ENCODE assay signal across 11 cellular contexts in the genomic region with DNA sequence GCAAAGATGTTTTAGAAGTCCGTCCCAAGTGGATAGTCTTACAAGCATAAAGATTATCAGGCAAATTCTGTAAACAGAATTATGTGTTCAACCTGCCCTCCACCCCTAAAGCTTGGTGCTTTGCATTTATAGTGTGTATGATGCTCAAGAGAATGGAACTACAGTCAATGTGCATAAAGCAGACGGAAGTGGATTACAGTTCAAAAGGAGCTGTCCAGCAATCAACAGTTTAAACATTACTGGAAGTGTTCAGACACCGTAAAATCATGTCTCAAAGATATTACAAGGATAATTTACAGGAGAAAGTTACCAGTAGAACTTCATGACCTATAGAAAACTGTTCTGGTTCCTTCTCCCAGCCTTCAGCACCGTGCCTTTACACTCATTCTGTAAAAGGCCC. TPM values are rescaled to one million over a fixed set of nuclear protein-coding genes. Genes with fewer than 3 reads are reported as not detected.
A peak's percentile ranks its signal among the peaks of the same experiment; 100 is the strongest.
DNase-seq lines count a peak whose midpoint lies in the region; ATAC-seq and TF ChIP-seq lines count a peak whose summit lies in the region.
"Had no signal": no experiment of that assay in that cellular context is flagged by ENCODE, and none has a peak within 500 bp of the region (broad histone marks: within the 10 kb centered on the region; RNA-seq: fewer than 3 reads in every experiment).

No MANE protein-coding gene starts in this region.

- TF ChIP-seq CTCF in stomach (IDR thresholded peaks at IDR 0.05) (no peak), lower leg skin (IDR thresholded peaks at IDR 0.05) (no peak)

- ATAC-seq in activated T-cell treated with anti-CD3 and anti-CD28 coated beads, Interleukin-2, amount 50 U/mL, for 4 hours = no peak
- no peak for ATAC-seq in HG03378 (IDR thresholded peaks at IDR 0.05; ENCODE audit: unreplicated experiment)

- H3K27me3 Mint-ChIP-seq in activated T-cell treated with anti-CD3 and anti-CD28 coated beads, Interleukin-2, amount 50 U/mL, for 4 hours (ENCODE audit: low read depth) = peaks cover 27% of the 10 kb centered on the region
- peaks cover 15% of the 10 kb centered on the region for H3K27me3 Mint-ChIP-seq in activated naive CD8-positive, alpha-beta T cell

- no peaks in the 10 kb centered on the region for H3K9me3 ChIP-seq in stomach
- H3K9me3 ChIP-seq: BLaER1 treated with 17β-estradiol and CSF1 and Interleukin-3, amounts not matched to agents 10 nM and 100 nM had no signal

- H3K4me3 Mint-ChIP-seq in activated T-cell treated with anti-CD3 and anti-CD28 coated beads, Interleukin-2, amount 50 U/mL, for 4 hours = peak overlapping the region; percentile 90
- H3K4me3 Mint-ChIP-seq in activated naive CD8-positive, alpha-beta T cell = peak overlapping the region; percentile 85

- no peak overlapping the region for H3K27ac ChIP-seq in stomach
- H3K27ac ChIP-seq: BLaER1 treated with 17β-estradiol and CSF1 and Interleukin-3, amounts not matched to agents 10 nM and 100 nM had no signal

- peaks cover 0 to 39% (median 22%) of the 10 kb centered on the region in 3 donors for H3K27me3 ChIP-seq in stomach
- H3K27me3 ChIP-seq: BLaER1 treated with 17β-estradiol and CSF1 and Interleukin-3, amounts not matched to agents 10 nM and 100 nM had no signal

- no peak for TF ChIP-seq EP300 in stomach (IDR thresholded peaks at IDR 0.05)

- H3K36me3 Mint-ChIP-seq in activated T-cell treated with anti-CD3 and anti-CD28 coated beads, Interleukin-2, amount 50 U/mL, for 4 hours (ENCODE audit: insufficient read depth) = peaks cover 6% of the 10 kb centered on the region
- peaks cover 5% of the 10 kb centered on the region for H3K36me3 Mint-ChIP-seq in activated naive CD8-positive, alpha-beta T cell

- DNase-seq in activated T-cell treated with anti-CD3 and anti-CD28 coated beads, Interleukin-2, amount 50 U/mL, for 4 hours = no peak
- DNase-seq in activated T-cell treated with anti-CD3 and anti-CD28 coated beads, Interleukin-2, amount 50 U/mL, for 1 hour = no peak
- DNase-seq in stomach (no peak), lower leg skin (ENCODE audit: low spot score in 2 of 2) (no peak)
- DNase-seq in activated effector memory CD4-positive, alpha-beta T cell treated with anti-CD3 and anti-CD28 coated beads, Interleukin-2, amount 50 U/mL, for 16 hours = no peak
- DNase-seq: KG1; stimulated activated CD4-positive, alpha-beta T cell treated with anti-CD3 and anti-CD28 coated beads, Interleukin-2, amount 100 ng/mL, for 48 hours had no signal

- H3K4me1 ChIP-seq in stomach = peaks cover 0 to 26% (median 11%) of the 10 kb centered on the region in 4 donors
- H3K4me1 ChIP-seq: BLaER1 treated with 17β-estradiol and CSF1 and Interleukin-3, amounts not matched to agents 10 nM and 100 nM had no signal

- H3K36me3 ChIP-seq in stomach = no peaks in the 10 kb centered on the region
- H3K36me3 ChIP-seq: BLaER1 treated with 17β-estradiol and CSF1 and Interleukin-3, amounts not matched to agents 10 nM and 100 nM had no signal

- H3K27ac Mint-ChIP-seq in activated naive CD8-positive, alpha-beta T cell = peak overlapping the region; percentile 31

- TF ChIP-seq POLR2A in stomach (IDR thresholded peaks at IDR 0.05) (no peak), lower leg skin (IDR thresholded peaks at IDR 0.05) (no peak)

- WGBS in stomach, 5 donors = 37 to 52% (median 45%) methylated on average over 4 of the region's 4 CpGs
- 44 to 46% methylated on average over 4 of the region's 4 CpGs for WGBS in lower leg skin, 2 donors

- intact Hi-C loops in stomach (cut with DNase I; ENCODE audit: low total_unique reads) (no loop called here), lower leg skin (cut with DNase I; ENCODE audit: low total_unique reads) (no loop called here)

- H3K4me3 ChIP-seq in iPS-11a (ENCODE audit: low read depth, low read length) (peak overlapping the region; percentile 90), stomach (peak overlapping the region; percentile 53 to 63 (median 60)), lower leg skin (ENCODE audit: low read depth, poor library complexity, severe bottlenecking) (no peak overlapping the region)
- H3K4me3 ChIP-seq: BLaER1 treated with 17β-estradiol and CSF1 and Interleukin-3, amounts not matched to agents 10 nM and 100 nM had no signal

- H3K4me1 Mint-ChIP-seq in activated T-cell treated with anti-CD3 and anti-CD28 coated beads, Interleukin-2, amount 50 U/mL, for 4 hours (ENCODE audit: low read depth) = peaks cover 36% of the 10 kb centered on the region
- H3K4me1 Mint-ChIP-seq in activated naive CD8-positive, alpha-beta T cell (ENCODE audit: low read depth) = peaks cover 41% of the 10 kb centered on the region

- no peaks in the 10 kb centered on the region for H3K9me3 Mint-ChIP-seq in activated T-cell treated with anti-CD3 and anti-CD28 coated beads, Interleukin-2, amount 50 U/mL, for 4 hours
- no peaks in the 10 kb centered on the region for H3K9me3 Mint-ChIP-seq in activated naive CD8-positive, alpha-beta T cell (ENCODE audit: low read depth)

RNA-seq across cellular contexts. Expression of a gene that starts 1.0 kb away (rescaled TPM):
- 10 to 100 TPM; 14.5 to 16.6 (median 15.2) TPM for total RNA-seq in activated T-cell treated with anti-CD3 and anti-CD28 coated beads, Interleukin-2, amount 50 U/mL, for 4 hours
- total RNA-seq in stomach = 10 to 100 TPM in 4 of 5 donors, not detected in 1; 13.4 to 29.5 (median 16.7) TPM
- 10 to 100 TPM in 1 of 3 donors, 1 to 10 TPM in 2; 1.1 to 13.1 (median 2.3) TPM for polyA plus RNA-seq in stomach
- 10 to 100 TPM; 13.7 to 39.3 (median 18.3) TPM for total RNA-seq in lower leg skin
